In the genomic region with DNA sequence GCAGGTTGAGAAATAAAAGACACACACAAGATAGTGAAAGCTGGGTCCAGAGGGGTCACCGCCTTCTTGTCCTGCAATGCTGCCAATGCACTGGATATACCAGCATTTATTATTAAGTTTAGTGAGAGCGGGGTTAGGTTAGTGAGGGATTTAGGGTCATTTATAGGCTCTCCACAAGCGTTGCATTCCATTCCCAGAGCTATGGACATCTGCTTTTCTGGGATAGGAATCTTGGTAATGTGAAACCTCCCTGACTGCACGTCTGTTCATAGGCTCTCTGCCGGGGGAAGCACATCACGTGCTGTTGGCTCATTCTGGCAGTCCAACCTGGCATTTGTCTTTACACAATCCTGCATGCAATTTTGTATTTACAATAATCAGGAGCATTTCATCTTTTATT, we compare ENCODE assay signal across 19 cellular contexts. TPM values are rescaled to one million over a fixed set of nuclear protein-coding genes. Genes with fewer than 3 reads are reported as not detected.
"Had no signal": no experiment of that assay in that cellular context is flagged by ENCODE, and none has a peak within 500 bp of the region (broad histone marks: within the 10 kb centered on the region; RNA-seq: fewer than 3 reads in every experiment).

No MANE protein-coding gene starts in this region.

RNA-seq across cellular contexts. Expression of a gene that starts 27.5 kb away (rescaled TPM):
- total RNA-seq: activated B cell treated with CpG ODN at 0.5 μM for 24 hours; activated CD4-positive, alpha-beta memory T cell treated with anti-CD3 and anti-CD28 coated beads for 36 hours; activated CD4-positive, alpha-beta T cell treated with anti-CD3 and anti-CD28 coated beads, Interleukin-2, amount 10 ng/mL, durations not matched to agents 24 days and 14 days; activated CD8-positive, alpha-beta memory T cell treated with anti-CD3 and anti-CD28 coated beads for 36 hours; activated CD8-positive, alpha-beta T cell treated with anti-CD3 and anti-CD28 coated beads for 36 hours; activated naive CD4-positive, alpha-beta T cell treated with anti-CD3 and anti-CD28 coated beads for 36 hours; activated naive CD8-positive, alpha-beta T cell treated with anti-CD3 and anti-CD28 coated beads for 36 hours; activated T-cell treated with anti-CD3 and anti-CD28 coated beads, Interleukin-2, amount 50 U/mL, for 4 hours; activated T-cell treated with anti-CD3 and anti-CD28 coated beads, Interleukin-2, amount 50 U/mL, for 72 hours; activated T-helper 1 cell treated with anti-CD3 and anti-CD28 coated beads, Interleukin-12 subunit alpha, Interleukin-12 subunit beta, Interleukin-2, Interleukin-4 antibody, amounts not matched to agents 30 ng/mL and 10 ng/mL and 1 ng/mL, durations not matched to agents 14 hours and 24 hours and 36 hours; adrenal gland; aorta; body of pancreas; breast epithelium; cardiac septum had no signal
- polyA plus RNA-seq: adrenal gland, aorta had no signal

RNA-seq across cellular contexts. Expression of a gene that starts 52.7 kb away (rescaled TPM):
- total RNA-seq: activated B cell treated with CpG ODN at 0.5 μM for 24 hours; activated CD4-positive, alpha-beta memory T cell treated with anti-CD3 and anti-CD28 coated beads for 36 hours; activated CD4-positive, alpha-beta T cell treated with anti-CD3 and anti-CD28 coated beads, Interleukin-2, amount 10 ng/mL, durations not matched to agents 24 days and 14 days; activated CD8-positive, alpha-beta memory T cell treated with anti-CD3 and anti-CD28 coated beads for 36 hours; activated CD8-positive, alpha-beta T cell treated with anti-CD3 and anti-CD28 coated beads for 36 hours; activated naive CD4-positive, alpha-beta T cell treated with anti-CD3 and anti-CD28 coated beads for 36 hours; activated naive CD4-positive, alpha-beta T cell treated with anti-CD3 and anti-CD28 coated beads, Interleukin-2, amount 50 U/mL, for 72 hours; activated naive CD8-positive, alpha-beta T cell treated with anti-CD3 and anti-CD28 coated beads for 36 hours; activated T-cell treated with anti-CD3 and anti-CD28 coated beads, Interleukin-2, amount 50 U/mL, for 4 hours; activated T-cell treated with anti-CD3 and anti-CD28 coated beads, Interleukin-2, amount 50 U/mL, for 72 hours; activated T-helper 1 cell treated with anti-CD3 and anti-CD28 coated beads, Interleukin-12 subunit alpha, Interleukin-12 subunit beta, Interleukin-2, Interleukin-4 antibody, amounts not matched to agents 30 ng/mL and 10 ng/mL and 1 ng/mL, durations not matched to agents 14 hours and 24 hours and 36 hours; activated T-helper 17 cell treated with anti-CD3 and anti-CD28 coated beads, Interleukin-2, amount 50 U/mL, for 72 hours; adrenal gland; aorta; astrocyte; body of pancreas; breast epithelium; cardiac septum; cerebellum had no signal
- polyA plus RNA-seq: adrenal gland, aorta had no signal
